Comparison of ENCODE assay signal across 1 cellular context in the genomic region with DNA sequence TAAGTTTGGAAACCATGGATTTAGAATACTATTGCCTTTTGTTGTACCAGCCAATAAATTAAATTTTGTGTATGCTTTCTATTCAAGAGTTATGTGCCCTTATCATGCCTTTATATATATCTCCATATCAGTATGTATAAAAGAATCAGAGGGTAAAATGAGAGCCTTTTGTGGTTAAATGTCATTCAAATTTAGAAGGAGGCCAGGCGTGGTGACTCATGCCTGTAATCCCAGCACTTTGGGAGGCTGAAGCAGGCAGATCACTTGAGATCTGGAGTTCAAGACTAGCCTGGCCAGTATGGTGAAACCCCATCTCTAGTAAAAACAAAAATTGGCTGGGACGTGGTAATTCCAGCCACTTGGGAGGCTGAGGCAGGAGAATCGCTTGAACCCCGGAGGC.
TF ChIP-seq lines count a peak whose summit lies in the region.

No MANE protein-coding gene starts in this region.

TF ChIP-seq in IMR-90, 13 proteins besides CTCF, POLR2A, EP300 and RAD21 (continued from another document):
- TF ChIP-seq, protein P1, sequence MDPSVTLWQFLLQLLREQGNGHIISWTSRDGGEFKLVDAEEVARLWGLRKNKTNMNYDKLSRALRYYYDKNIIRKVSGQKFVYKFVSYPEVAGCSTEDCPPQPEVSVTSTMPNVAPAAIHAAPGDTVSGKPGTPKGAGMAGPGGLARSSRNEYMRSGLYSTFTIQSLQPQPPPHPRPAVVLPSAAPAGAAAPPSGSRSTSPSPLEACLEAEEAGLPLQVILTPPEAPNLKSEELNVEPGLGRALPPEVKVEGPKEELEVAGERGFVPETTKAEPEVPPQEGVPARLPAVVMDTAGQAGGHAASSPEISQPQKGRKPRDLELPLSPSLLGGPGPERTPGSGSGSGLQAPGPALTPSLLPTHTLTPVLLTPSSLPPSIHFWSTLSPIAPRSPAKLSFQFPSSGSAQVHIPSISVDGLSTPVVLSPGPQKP (IDR thresholded peaks at IDR 0.05; ENCODE audit: borderline replicate concordance, low read depth, low read length): no peak
- TF ChIP-seq, protein P2, sequence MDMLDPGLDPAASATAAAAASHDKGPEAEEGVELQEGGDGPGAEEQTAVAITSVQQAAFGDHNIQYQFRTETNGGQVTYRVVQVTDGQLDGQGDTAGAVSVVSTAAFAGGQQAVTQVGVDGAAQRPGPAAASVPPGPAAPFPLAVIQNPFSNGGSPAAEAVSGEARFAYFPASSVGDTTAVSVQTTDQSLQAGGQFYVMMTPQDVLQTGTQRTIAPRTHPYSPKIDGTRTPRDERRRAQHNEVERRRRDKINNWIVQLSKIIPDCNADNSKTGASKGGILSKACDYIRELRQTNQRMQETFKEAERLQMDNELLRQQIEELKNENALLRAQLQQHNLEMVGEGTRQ (IDR thresholded peaks at IDR 0.05; ENCODE audit: low read depth, low read length): no peak
- TF ChIP-seq FOS (IDR thresholded peaks at IDR 0.05; ENCODE audit: low read depth, low read length) (no peak), MAZ (IDR thresholded peaks at IDR 0.05; ENCODE audit: borderline replicate concordance, low read depth, low read length) (no peak), RCOR1 (IDR thresholded peaks at IDR 0.05; ENCODE audit: insufficient replicate concordance, low read length) (no peak), BHLHE40 (IDR thresholded peaks at IDR 0.05; ENCODE audit: low read depth, low read length) (no peak), CHD1 (IDR thresholded peaks at IDR 0.05; ENCODE audit: low read depth, low read length) (no peak), MAFK (IDR thresholded peaks at IDR 0.05; ENCODE audit: low read depth, low read length) (no peak), RFX5 (IDR thresholded peaks at IDR 0.05; ENCODE audit: low read depth, low read length) (no peak), CEBPB (IDR thresholded peaks at IDR 0.05; ENCODE audit: low read depth, low read length) (no peak)
